8 cellular contexts compared by ENCODE assay signal in the genomic region with DNA sequence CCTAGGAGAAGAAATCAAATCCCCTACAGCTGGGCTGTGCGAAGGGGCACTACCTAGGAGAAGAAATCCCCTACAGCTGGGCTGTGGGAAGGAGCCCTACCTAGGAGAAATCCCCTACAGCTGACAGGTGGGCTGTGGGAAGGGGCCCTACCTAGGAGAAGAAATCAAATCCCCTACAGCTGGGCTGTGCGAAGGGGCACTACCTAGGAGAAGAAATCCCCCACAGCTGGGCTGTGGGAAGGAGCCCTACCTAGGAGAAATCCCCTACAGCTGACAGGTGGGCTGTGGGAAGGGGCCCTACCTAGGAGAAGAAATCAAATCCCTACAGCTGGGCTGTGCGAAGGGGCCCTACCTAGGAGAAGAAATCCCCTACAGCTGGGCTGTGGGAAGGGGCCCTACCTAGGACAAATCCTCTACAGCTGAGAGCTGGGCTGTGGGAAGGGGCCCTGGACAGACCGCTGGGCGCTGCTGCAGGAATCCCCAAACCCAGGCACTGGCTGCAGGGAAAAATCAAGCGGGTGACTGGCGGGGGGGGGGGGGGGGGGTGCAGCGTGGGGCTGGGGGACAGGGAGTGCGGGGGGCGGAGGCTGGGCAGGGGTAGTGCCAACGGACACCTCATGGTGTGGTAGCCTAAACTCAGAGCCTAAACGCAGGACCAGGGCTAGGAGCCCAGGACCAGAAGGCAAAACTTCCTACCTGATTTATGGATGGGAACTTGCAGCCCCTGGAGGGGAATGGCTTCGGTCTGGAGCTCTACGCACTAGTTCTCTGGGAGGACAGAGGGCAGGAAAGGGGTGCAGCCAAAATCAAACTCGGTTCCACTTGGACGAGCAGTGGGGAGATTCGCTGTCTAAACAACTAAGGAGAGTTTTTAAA. TPM values are rescaled to one million over a fixed set of nuclear protein-coding genes. Genes with fewer than 3 reads are reported as not detected.
A peak's percentile ranks its signal among the peaks of the same experiment; 100 is the strongest.
DNase-seq lines count a peak whose midpoint lies in the region; ATAC-seq, FAIRE-seq and TF ChIP-seq lines count a peak whose summit lies in the region.
"Not testable (repeated sequence)": the region's sequence is repeated elsewhere in the genome, so short reads cannot be mapped to it uniquely, and the experiment has no call there.

No MANE protein-coding gene starts in this region.

- TF ChIP-seq CTCF in AG09309 (IDR thresholded peaks at IDR 0.05; ENCODE audit: control insufficient read depth, insufficient read depth, low read depth, low read length, missing control alignments); LNCaP clone FGC (IDR thresholded peaks at IDR 0.05; ENCODE audit: control insufficient read depth, extremely low read depth, insufficient read depth); liver (IDR thresholded peaks at IDR 0.05; ENCODE audit: low read depth, low read length, missing input control): not testable (repeated sequence)

- 5% methylated on average over 17 of the region's 17 CpGs for WGBS in liver
- 5 to 9% (median 5%) methylated on average over 13 to 17 of the region's 17 CpGs for WGBS in small intestine, 3 donors

- H3K4me1 Mint-ChIP-seq in activated CD8-positive, alpha-beta T cell treated with anti-CD3 and anti-CD28 coated beads, Interleukin-2, amount 10 ng/mL, durations not matched to agents 7 days and 5 days (ENCODE audit: low read depth): peaks cover 26% of the 10 kb centered on the region

- peak overlapping the region; percentile 99 for H3K27ac Mint-ChIP-seq in activated CD8-positive, alpha-beta T cell treated with anti-CD3 and anti-CD28 coated beads, Interleukin-2, amount 10 ng/mL, durations not matched to agents 7 days and 5 days

- not testable (repeated sequence) for H3K27me3 ChIP-seq in endocrine pancreas (ENCODE audit: control insufficient read depth, insufficient read depth, low read length); liver (ENCODE audit: control insufficient read depth in 4 of 4, insufficient read depth in 4 of 4, low read length in 3 of 4); small intestine (ENCODE audit: control insufficient read depth in 2 of 2, insufficient read depth in 2 of 2, low read length in 2 of 2)

- H3K4me1 ChIP-seq in endocrine pancreas (ENCODE audit: control insufficient read depth, insufficient read depth, low read length) (peaks cover 22% of the 10 kb centered on the region), liver (ENCODE audit: control insufficient read depth in 4 of 4, insufficient read depth in 4 of 4, low read length in 3 of 4) (peaks cover 5 to 44% (median 30%) of the 10 kb centered on the region in 4 donors)
- H3K4me1 ChIP-seq in small intestine (ENCODE audit: control insufficient read depth in 2 of 2, insufficient read depth in 1 of 2, low read depth in 1 of 2, low read length in 1 of 2): not testable (repeated sequence)

- H3K36me3 ChIP-seq in endocrine pancreas (ENCODE audit: control insufficient read depth, insufficient read depth, low read length); liver (ENCODE audit: control insufficient read depth in 4 of 4, insufficient read depth in 3 of 4, low read depth in 1 of 4, low read length in 3 of 4); small intestine (ENCODE audit: control insufficient read depth in 2 of 2, insufficient read depth in 2 of 2, low read length in 2 of 2): not testable (repeated sequence)

- ATAC-seq in GM19023 (IDR thresholded peaks at IDR 0.05; ENCODE audit: unreplicated experiment) (peak; percentile 29), HG02798 (IDR thresholded peaks at IDR 0.05; ENCODE audit: poor library complexity, unreplicated experiment) (peak; percentile 21)
- ATAC-seq in activated CD8-positive, alpha-beta T cell treated with anti-CD3 and anti-CD28 coated beads, Interleukin-2, amount 10 ng/mL, durations not matched to agents 7 days and 5 days: peak; percentile 30

- not testable (repeated sequence) for H3K36me3 Mint-ChIP-seq in activated CD8-positive, alpha-beta T cell treated with anti-CD3 and anti-CD28 coated beads, Interleukin-2, amount 10 ng/mL, durations not matched to agents 7 days and 5 days (ENCODE audit: low read depth)

- CTCF ChIA-PET in activated CD8-positive, alpha-beta T cell treated with anti-CD3 and anti-CD28 coated beads, Interleukin-2, amount 10 ng/mL, durations not matched to agents 7 days and 5 days (lab: Charles Lee): interaction anchor here (0.8 to 2.5 kb wide), 7 partner anchors 9 to 229 kb away, joined by 3 to 14 read pairs (median 9); no protein-coding TSS in a partner anchor

- FAIRE-seq in small intestine (lab: Jason Lieb, UNC): not testable (repeated sequence)

- peak overlapping the region; percentile 91 for H3K4me3 Mint-ChIP-seq in activated CD8-positive, alpha-beta T cell treated with anti-CD3 and anti-CD28 coated beads, Interleukin-2, amount 10 ng/mL, durations not matched to agents 7 days and 5 days

- H3K9me3 ChIP-seq in endocrine pancreas (ENCODE audit: control insufficient read depth, low read length); liver (ENCODE audit: control insufficient read depth in 4 of 4, low read length in 3 of 4); small intestine (ENCODE audit: control insufficient read depth, low read depth): not testable (repeated sequence)

- H3K4me3 ChIP-seq in AG09309 (ENCODE audit: control insufficient read depth, low read depth, low read length) (peak overlapping the region; percentile 79), LNCaP clone FGC (ENCODE audit: low read depth, low read length) (peak overlapping the region; percentile 89), endocrine pancreas (ENCODE audit: control insufficient read depth, insufficient read depth, low read length) (peak overlapping the region; percentile 98), liver (ENCODE audit: low read depth in 1 of 3, low read length in 3 of 3) (peak overlapping the region; percentile 71 to 99 (median 85)), small intestine (ENCODE audit: low read depth in 1 of 2, low read length in 2 of 2) (peak overlapping the region; percentile 56 to 60)

- H3K9ac ChIP-seq in endocrine pancreas (ENCODE audit: control insufficient read depth, insufficient read depth, low read length): peak overlapping the region; percentile 73
- peak overlapping the region; percentile 91 to 95 for H3K9ac ChIP-seq in liver (ENCODE audit: low read depth in 1 of 2, low read length in 2 of 2)

- POLR2A ChIA-PET in activated CD8-positive, alpha-beta T cell treated with anti-CD3 and anti-CD28 coated beads, Interleukin-2, amount 10 ng/mL, durations not matched to agents 7 days and 5 days (lab: Charles Lee): interaction anchor here (1.4 kb wide), 1 partner anchor 1055 kb away, joined by 3 read pairs; no protein-coding TSS in a partner anchor

- not testable (repeated sequence) for H3K9me3 Mint-ChIP-seq in activated CD8-positive, alpha-beta T cell treated with anti-CD3 and anti-CD28 coated beads, Interleukin-2, amount 10 ng/mL, durations not matched to agents 7 days and 5 days (ENCODE audit: insufficient read depth)

- H3K27ac ChIP-seq in liver (ENCODE audit: low read depth in 1 of 2, low read length in 2 of 2) (peak overlapping the region; percentile 92 to 93), small intestine (ENCODE audit: low read depth in 1 of 2, low read length in 1 of 2) (peak overlapping the region; percentile 75 to 94)

- DNase-seq in AG09309 (ENCODE audit: low read depth); LNCaP clone FGC (ENCODE audit: low read depth); activated CD8-positive, alpha-beta T cell treated with anti-CD3 and anti-CD28 coated beads, Interleukin-2, amount 10 ng/mL, durations not matched to agents 7 days and 5 days: not testable (repeated sequence)
- DNase-seq in small intestine: peak; percentile 13

- H3K27me3 Mint-ChIP-seq in activated CD8-positive, alpha-beta T cell treated with anti-CD3 and anti-CD28 coated beads, Interleukin-2, amount 10 ng/mL, durations not matched to agents 7 days and 5 days (ENCODE audit: low read depth): not testable (repeated sequence)

- not testable (repeated sequence) for TF ChIP-seq RAD21 in liver (IDR thresholded peaks at IDR 0.05)

RNA-seq across cellular contexts. Expression of a gene that starts 0.5 kb away (rescaled TPM):
- total RNA-seq in activated CD8-positive, alpha-beta T cell treated with anti-CD3 and anti-CD28 coated beads, Interleukin-2, amount 10 ng/mL, durations not matched to agents 7 days and 5 days: 10 to 100 TPM; 15.3 to 18.0 TPM
- total RNA-seq in liver: 100 to 1,000 TPM; 104 to 183 TPM
- polyA plus RNA-seq in liver: 100 to 1,000 TPM; 123 to 139 TPM
- 100 to 1,000 TPM in 1 of 3 donors, 10 to 100 TPM in 2; 28.7 to 157 (median 92.1) TPM for polyA plus RNA-seq in small intestine

RNA-seq across cellular contexts. Expression of a gene that starts 0.6 kb away (rescaled TPM):
- 10 to 100 TPM; 15.0 to 19.2 TPM for total RNA-seq in activated CD8-positive, alpha-beta T cell treated with anti-CD3 and anti-CD28 coated beads, Interleukin-2, amount 10 ng/mL, durations not matched to agents 7 days and 5 days
- 1 to 10 TPM; 7.8 to 8.7 TPM for total RNA-seq in liver
- 10 to 100 TPM in 1 of 2 donors, 1 to 10 TPM in 1; 6.2 to 13.1 TPM for polyA plus RNA-seq in liver
- 10 to 100 TPM; 11.0 to 11.6 (median 11.2) TPM for polyA plus RNA-seq in small intestine

RNA-seq across cellular contexts. Expression of a gene that starts 58.7 kb away (rescaled TPM):
- not detected for total RNA-seq in activated CD8-positive, alpha-beta T cell treated with anti-CD3 and anti-CD28 coated beads, Interleukin-2, amount 10 ng/mL, durations not matched to agents 7 days and 5 days
- under 1 TPM; 0.05 to 0.08 TPM for total RNA-seq in liver
- polyA plus RNA-seq in liver (under 1 TPM; 0.04 to 0.05 TPM), small intestine (under 1 TPM in 1 of 3 donors, not detected in 2; 0.15 TPM)

Comparison
In these comparisons a context has a peak if more than half of its experiments do, and no peak if none do; other contexts are left out.
1. RNA of a gene that starts 0.5 kb away (total RNA-seq): 104 to 183 TPM in liver; 15.3 to 18.0 TPM in activated CD8-positive, alpha-beta T cell treated with anti-CD3 and anti-CD28 coated beads, Interleukin-2, amount 10 ng/mL, durations not matched to agents 7 days and 5 days; every median in the first group is over 4 times any median in the second.
2. Peak in every context shown above with its lines, with median percentiles within 50 percentile points of each other: H3K4me3 ChIP-seq and ATAC-seq.